In the genomic region with DNA sequence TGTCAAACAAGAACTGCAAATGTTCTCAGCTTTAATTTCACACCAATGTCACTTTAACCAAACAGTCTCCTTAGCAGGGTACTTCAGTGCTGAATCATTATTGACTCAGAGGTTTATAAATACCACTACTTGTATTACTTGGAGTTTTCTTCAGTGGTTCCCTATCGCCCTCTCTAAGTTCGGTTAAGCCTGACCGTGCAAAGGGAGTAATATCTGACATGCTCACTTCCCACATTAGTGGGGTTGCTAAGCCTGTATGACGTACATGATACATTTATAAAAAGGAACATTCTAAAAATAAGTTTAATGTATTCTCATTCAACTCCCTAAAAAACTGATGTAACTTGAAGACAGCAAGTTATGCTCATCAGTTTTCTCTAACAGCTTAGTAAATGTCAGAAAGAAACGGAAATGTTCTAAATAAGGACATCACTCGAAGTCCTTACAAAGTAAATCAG, we compare ENCODE assay signal across 8 cellular contexts.
A peak's percentile ranks its signal among the peaks of the same experiment; 100 is the strongest.
DNase-seq lines count a peak whose midpoint lies in the region; ATAC-seq and TF ChIP-seq lines count a peak whose summit lies in the region.

No MANE protein-coding gene starts in this region.

- H3K4me2 ChIP-seq in OCI-LY3 (ENCODE audit: low read length), result peak overlapping the region; percentile 52

- H3K36me3 ChIP-seq in OCI-LY3 (replicated peaks; ENCODE audit: low read depth, low read length) (no peaks in the 10 kb centered on the region), tibial artery (no peaks in the 10 kb centered on the region)
- H3K36me3 ChIP-seq in CD8-positive, alpha-beta memory T cell (ENCODE audit: insufficient read depth, low read length), result no peaks in the 10 kb centered on the region

- peaks cover 21% of the 10 kb centered on the region for H3K27me3 ChIP-seq in OCI-LY3 (ENCODE audit: low read depth, low read length)
- no peaks in the 10 kb centered on the region for H3K27me3 ChIP-seq in tibial artery
- no peaks in the 10 kb centered on the region for H3K27me3 ChIP-seq in CD8-positive, alpha-beta memory T cell (ENCODE audit: insufficient read depth, low read length, poor library complexity, severe bottlenecking)

- H4K20me1 ChIP-seq in OCI-LY3 (ENCODE audit: insufficient read depth, low read length), result no peaks in the 10 kb centered on the region

- H3K9ac ChIP-seq in OCI-LY3 (ENCODE audit: low read length), result peak overlapping the region; percentile 12; the same call in 1 of the 2 replicates

- H3K27ac ChIP-seq in OCI-LY3 (ENCODE audit: low read length), result peak overlapping the region; percentile 49
- peak overlapping the region in 1 of 2 donors; percentile 42 for H3K27ac ChIP-seq in tibial artery
- no peak overlapping the region for H3K27ac ChIP-seq in CD8-positive, alpha-beta memory T cell (ENCODE audit: low read depth, low read length)

- peak in 1 of 2 donors; percentile 3 for DNase-seq in activated T-cell treated with anti-CD3 and anti-CD28 coated beads, Interleukin-2, amount 50 U/mL, for 72 hours
- DNase-seq in activated T-cell treated with anti-CD3 and anti-CD28 coated beads for 4 hours, result no peak
- peak; percentile 69 for DNase-seq in glomerular visceral epithelial cell (ENCODE audit: extremely low spot score)
- DNase-seq in tibial artery, result no peak
- DNase-seq in CD8-positive, alpha-beta memory T cell, result no peak
- DNase-seq in NCI-H146 (lab: John Stamatoyannopoulos, UW), result no peak

- no peaks in the 10 kb centered on the region for H3K4me1 Mint-ChIP-seq in activated T-cell treated with anti-CD3 and anti-CD28 coated beads, Interleukin-2, amount 50 U/mL, for 72 hours (ENCODE audit: low read depth)
- no peaks in the 10 kb centered on the region for H3K4me1 Mint-ChIP-seq in CD8-positive, alpha-beta memory T cell

- H3K9me3 ChIP-seq in OCI-LY3 (ENCODE audit: insufficient read depth, low read length) (no peaks in the 10 kb centered on the region), tibial artery (no peaks in the 10 kb centered on the region)
- H3K9me3 ChIP-seq in CD8-positive, alpha-beta memory T cell (ENCODE audit: low read length), result no peaks in the 10 kb centered on the region

- H3K4me3 Mint-ChIP-seq in activated T-cell treated with anti-CD3 and anti-CD28 coated beads, Interleukin-2, amount 50 U/mL, for 72 hours, result no peak overlapping the region
- H3K4me3 Mint-ChIP-seq in CD8-positive, alpha-beta memory T cell, result no peak overlapping the region

- POLR2A ChIA-PET in CD8-positive, alpha-beta memory T cell (lab: Charles Lee), result no interaction called here

- ATAC-seq in activated T-cell treated with anti-CD3 and anti-CD28 coated beads, Interleukin-2, amount 50 U/mL, for 72 hours (replicated peaks in 1 of 2), result peak; percentile 72 to 96
- ATAC-seq in HG02852 (IDR thresholded peaks at IDR 0.05; ENCODE audit: unreplicated experiment), result peak; percentile 98

- no peaks in the 10 kb centered on the region for H3K36me3 Mint-ChIP-seq in activated T-cell treated with anti-CD3 and anti-CD28 coated beads, Interleukin-2, amount 50 U/mL, for 72 hours (ENCODE audit: insufficient read depth in 2 of 2)
- H3K36me3 Mint-ChIP-seq in CD8-positive, alpha-beta memory T cell, result no peaks in the 10 kb centered on the region

- no peaks in the 10 kb centered on the region for H3K79me2 ChIP-seq in OCI-LY3 (ENCODE audit: low read length)

- intact Hi-C loops in tibial artery (cut with DNase I; ENCODE audit: low total_unique reads), result loop anchor here (10.0 kb wide), 1 partner anchor 95 kb away; a partner anchor contains a TSS

- H3K9me3 Mint-ChIP-seq in activated T-cell treated with anti-CD3 and anti-CD28 coated beads, Interleukin-2, amount 50 U/mL, for 72 hours, result no peaks in the 10 kb centered on the region
- H3K9me3 Mint-ChIP-seq in CD8-positive, alpha-beta memory T cell, result peaks cover 0 to 4% (median 0%) of the 10 kb centered on the region in 5 donors

- TF ChIP-seq CTCF in OCI-LY3 (IDR thresholded peaks at IDR 0.05; ENCODE audit: low read depth, low read length), result no peak
- TF ChIP-seq CTCF in tibial artery (IDR thresholded peaks at IDR 0.05), result no peak

- peaks cover 7% of the 10 kb centered on the region for H3K27me3 Mint-ChIP-seq in activated T-cell treated with anti-CD3 and anti-CD28 coated beads, Interleukin-2, amount 50 U/mL, for 72 hours (ENCODE audit: low read depth)
- H3K27me3 Mint-ChIP-seq in CD8-positive, alpha-beta memory T cell, result no peaks in the 10 kb centered on the region

- CTCF ChIA-PET in CD8-positive, alpha-beta memory T cell (lab: Charles Lee), result no interaction called here

- H2AFZ ChIP-seq in OCI-LY3 (ENCODE audit: low read depth, low read length), result no peak overlapping the region

- peak overlapping the region; percentile 21 for H3K4me3 ChIP-seq in OCI-LY3 (ENCODE audit: low read length)
- no peak overlapping the region for H3K4me3 ChIP-seq in tibial artery
- H3K4me3 ChIP-seq in CD8-positive, alpha-beta memory T cell (ENCODE audit: low read length), result no peak overlapping the region

- peaks cover 49% of the 10 kb centered on the region for H3K4me1 ChIP-seq in OCI-LY3 (ENCODE audit: low read length)
- H3K4me1 ChIP-seq in tibial artery, result peaks cover 0 to 18% (median 7%) of the 10 kb centered on the region in 4 donors
- H3K4me1 ChIP-seq in CD8-positive, alpha-beta memory T cell (ENCODE audit: insufficient read depth, low read length), result no peaks in the 10 kb centered on the region

- no peak overlapping the region for H3K27ac Mint-ChIP-seq in activated T-cell treated with anti-CD3 and anti-CD28 coated beads, Interleukin-2, amount 50 U/mL, for 72 hours
- H3K27ac Mint-ChIP-seq in CD8-positive, alpha-beta memory T cell, result no peak overlapping the region
